8 cellular contexts compared by ENCODE assay signal in genomic region chr4:108650212-108651067, GRCh38.
A peak's percentile ranks its signal among the peaks of the same experiment; 100 is the strongest.
DNase-seq lines count a peak whose midpoint lies in the region; ATAC-seq and TF ChIP-seq lines count a peak whose summit lies in the region.

TSS of gene OSTC (plus strand) at chr4:108650599. CDS start at chr4:108650656, 57 bp downstream.

- H3K36me3 ChIP-seq in GM06990 (ENCODE audit: control insufficient read depth, insufficient read depth, low read length) = no peaks in the 10 kb centered on the region

- no peaks in the 10 kb centered on the region for H3K27me3 Mint-ChIP-seq in activated naive CD4-positive, alpha-beta T cell treated with anti-CD3 and anti-CD28 coated beads, Interleukin-2, amount 50 U/mL, for 24 hours

- peak within 1 kb of the TSS; percentile 97 for H3K4me3 ChIP-seq in GM06990 (replicated peaks; ENCODE audit: low read depth, low read length)

- ATAC-seq in HG02588 (IDR thresholded peaks at IDR 0.05; ENCODE audit: unreplicated experiment) (peak; percentile 96), SK-N-SH treated with all-trans-retinoic acid at 6 μM for 48 hours (peak; percentile 93)

- peak within 1 kb of the TSS; percentile 100 for H3K4me3 Mint-ChIP-seq in activated naive CD4-positive, alpha-beta T cell treated with anti-CD3 and anti-CD28 coated beads, Interleukin-2, amount 50 U/mL, for 24 hours

- TF ChIP-seq CTCF in GM06990 (IDR thresholded peaks at IDR 0.05; ENCODE audit: insufficient read depth, low read length, poor library complexity, severe bottlenecking) = no peak

- DNase-seq in GM06990 (ENCODE audit: extremely low read depth, insufficient read length) (peak; percentile 91), NCI-H1092 (lab: John Stamatoyannopoulos, UW) (peak; percentile 95), germinal center (ENCODE audit: low spot score) (peak; percentile 89), non-pigmented ciliary epithelial cell (ENCODE audit: low read depth) (peak; percentile 90), superior temporal gyrus (ENCODE audit: extremely low spot score) (peak; percentile 99)

- H3K27ac Mint-ChIP-seq in activated naive CD4-positive, alpha-beta T cell treated with anti-CD3 and anti-CD28 coated beads, Interleukin-2, amount 50 U/mL, for 24 hours = peak within 1 kb of the TSS; percentile 99

- no peaks in the 10 kb centered on the region for H3K9me3 Mint-ChIP-seq in activated naive CD4-positive, alpha-beta T cell treated with anti-CD3 and anti-CD28 coated beads, Interleukin-2, amount 50 U/mL, for 24 hours

- peaks cover 16% of the 10 kb centered on the region for H3K36me3 Mint-ChIP-seq in activated naive CD4-positive, alpha-beta T cell treated with anti-CD3 and anti-CD28 coated beads, Interleukin-2, amount 50 U/mL, for 24 hours

- peaks cover 45% of the 10 kb centered on the region for H3K4me1 Mint-ChIP-seq in activated naive CD4-positive, alpha-beta T cell treated with anti-CD3 and anti-CD28 coated beads, Interleukin-2, amount 50 U/mL, for 24 hours

- no peaks in the 10 kb centered on the region for H3K27me3 ChIP-seq in GM06990 (replicated peaks; ENCODE audit: control insufficient read depth, insufficient read depth, low read length)

TF ChIP-seq in SK-N-SH treated with all-trans-retinoic acid at 6 μM for 48 hours, 23 proteins besides CTCF, POLR2A, EP300 and RAD21:
- TF ChIP-seq CSRNP3 (CRISPR knock-in tag; IDR thresholded peaks at IDR 0.05) (no peak), ZFP30 (CRISPR knock-in tag; IDR thresholded peaks at IDR 0.05) (no peak), CREB5 (CRISPR knock-in tag; IDR thresholded peaks at IDR 0.05; ENCODE audit: low read depth) (no peak), RARB (CRISPR knock-in tag; IDR thresholded peaks at IDR 0.05) (no peak), OSR1 (CRISPR knock-in tag; IDR thresholded peaks at IDR 0.05) (no peak), ZNF70 (CRISPR knock-in tag; IDR thresholded peaks at IDR 0.05) (no peak), ARNTL (CRISPR knock-in tag; IDR thresholded peaks at IDR 0.05; ENCODE audit: borderline replicate concordance, low read depth) (no peak), TOX (CRISPR knock-in tag; IDR thresholded peaks at IDR 0.05; ENCODE audit: borderline replicate concordance) (no peak), PPARA (CRISPR knock-in tag; IDR thresholded peaks at IDR 0.05; ENCODE audit: borderline replicate concordance) (no peak), PATZ1 (CRISPR knock-in tag; IDR thresholded peaks at IDR 0.05; ENCODE audit: borderline replicate concordance) (no peak)
TF ChIP-seq in SK-N-SH treated with all-trans-retinoic acid at 6 μM for 48 hours: peak in this region for 0.

Comparison
In these comparisons a context has a peak if more than half of its experiments do, and no peak if none do; other contexts are left out.
1. Peak in every context shown above with its lines: DNase-seq, ATAC-seq and H3K4me3 ChIP-seq.